ENCODE assay signal across 1 cellular context in genomic region chr12:77062396-77062795, GRCh38.
TF ChIP-seq lines count a peak whose summit lies in the region.

No MANE protein-coding gene starts in this region.

TF ChIP-seq in endothelial cell of umbilical vein, 7 proteins besides CTCF, POLR2A, EP300 and RAD21 (continued from another document):
- TF ChIP-seq MAX (IDR thresholded peaks at IDR 0.05; ENCODE audit: insufficient read depth, insufficient read length) (no peak), POLR2AphosphoS5 (IDR thresholded peaks at IDR 0.05; ENCODE audit: insufficient read depth, low read depth, low read length) (no peak), FOS (IDR thresholded peaks at IDR 0.05; ENCODE audit: borderline replicate concordance, insufficient read depth, low read length) (no peak)
TF ChIP-seq in endothelial cell of umbilical vein: peak in this region for 0.
